17 cellular contexts compared by ENCODE assay signal in the genomic region with DNA sequence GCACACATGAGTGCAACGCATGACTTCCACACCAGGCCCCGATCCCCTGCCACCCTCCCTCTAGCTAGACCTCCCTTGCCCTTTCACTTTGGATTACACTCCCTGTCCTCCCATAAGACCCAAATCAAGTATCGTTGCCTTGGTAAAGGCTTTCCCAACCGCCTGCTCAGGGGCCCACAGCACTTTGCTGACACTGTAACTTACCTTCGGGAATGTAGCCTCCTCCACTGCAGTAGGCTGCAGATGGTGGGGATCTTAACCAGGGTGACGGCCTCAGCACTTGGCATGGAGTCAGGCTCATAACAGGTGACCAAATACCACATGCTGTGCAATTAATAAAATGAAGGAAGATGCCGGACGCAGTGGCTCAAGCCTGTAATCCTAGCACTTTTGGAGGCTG.
"Had no signal": no experiment of that assay in that cellular context is flagged by ENCODE, and none has a peak within 500 bp of the region (broad histone marks: within the 10 kb centered on the region; RNA-seq: fewer than 3 reads in every experiment).

No MANE protein-coding gene starts in this region.

- H3K27ac Mint-ChIP-seq: activated CD4-positive, alpha-beta memory T cell treated with anti-CD3 and anti-CD28 coated beads for 36 hours; activated CD4-positive, alpha-beta T cell treated with anti-CD3 and anti-CD28 coated beads for 36 hours; activated naive CD4-positive, alpha-beta T cell treated with anti-CD3 and anti-CD28 coated beads, Interleukin-2, amount 50 U/mL, for 72 hours; T-helper 17 cell had no signal

- H3K9me3 Mint-ChIP-seq: activated CD4-positive, alpha-beta memory T cell treated with anti-CD3 and anti-CD28 coated beads for 36 hours; naive thymus-derived CD8-positive, alpha-beta T cell had no signal

- H3K27ac ChIP-seq: gastroesophageal sphincter, left lung, right lobe of liver had no signal

- DNase-seq: activated CD4-positive, alpha-beta memory T cell treated with anti-CD3 and anti-CD28 coated beads for 36 hours; activated CD4-positive, alpha-beta T cell treated with anti-CD3 and anti-CD28 coated beads for 36 hours; activated gamma-delta T cell; activated T-cell treated with anti-CD3 and anti-CD28 coated beads, Interleukin-2, amount 50 U/mL, for 48 hours; dorsolateral prefrontal cortex; islet precursor cell; left lung; mammary epithelial cell; naive thymus-derived CD8-positive, alpha-beta T cell; nucleus accumbens; right lobe of liver; stimulated activated CD4-positive, alpha-beta T cell treated with anti-CD3 and anti-CD28 coated beads, Interleukin-1b, Interleukin-23, amount 100 ng/mL, for 48 hours; T-helper 17 cell had no signal

- ATAC-seq: activated CD4-positive, alpha-beta T cell treated with anti-CD3 and anti-CD28 coated beads for 36 hours; activated naive CD4-positive, alpha-beta T cell treated with anti-CD3 and anti-CD28 coated beads, Interleukin-2, amount 50 U/mL, for 72 hours; gastroesophageal sphincter; left lung; mucosa of descending colon; naive thymus-derived CD8-positive, alpha-beta T cell; right lobe of liver; T-helper 17 cell had no signal

- H3K27me3 ChIP-seq: dorsolateral prefrontal cortex, gastroesophageal sphincter, hepatocyte, left lung, right lobe of liver had no signal

- H3K4me3 Mint-ChIP-seq: activated CD4-positive, alpha-beta memory T cell treated with anti-CD3 and anti-CD28 coated beads for 36 hours; activated CD4-positive, alpha-beta T cell treated with anti-CD3 and anti-CD28 coated beads for 36 hours; naive thymus-derived CD8-positive, alpha-beta T cell; T-helper 17 cell had no signal

- H3K9me3 ChIP-seq: gastroesophageal sphincter, left lung, mucosa of descending colon, right lobe of liver had no signal

- H3K36me3 ChIP-seq: gastroesophageal sphincter, left lung, right lobe of liver had no signal

- H3K4me3 ChIP-seq: dorsolateral prefrontal cortex, gastroesophageal sphincter, hepatocyte, left lung, mucosa of descending colon, right lobe of liver had no signal

- H3K27me3 Mint-ChIP-seq: activated CD4-positive, alpha-beta memory T cell treated with anti-CD3 and anti-CD28 coated beads for 36 hours; activated CD4-positive, alpha-beta T cell treated with anti-CD3 and anti-CD28 coated beads for 36 hours; naive thymus-derived CD8-positive, alpha-beta T cell; T-helper 17 cell had no signal

- H3K36me3 Mint-ChIP-seq: activated CD4-positive, alpha-beta memory T cell treated with anti-CD3 and anti-CD28 coated beads for 36 hours; activated naive CD4-positive, alpha-beta T cell treated with anti-CD3 and anti-CD28 coated beads, Interleukin-2, amount 50 U/mL, for 72 hours; naive thymus-derived CD8-positive, alpha-beta T cell had no signal
